In genomic region chr12:62637679-62638078, GRCh38 we compare ENCODE assay signal across 1 cellular context.
TF ChIP-seq lines count a peak whose summit lies in the region.

No MANE protein-coding gene starts in this region.

TF ChIP-seq in GM23338, 12 proteins besides CTCF, POLR2A, EP300 and RAD21 (continued from another document):
- TF ChIP-seq REST (IDR thresholded peaks at IDR 0.05; ENCODE audit: unreplicated experiment), result no peak
- TF ChIP-seq ZNF331 (CRISPR knock-in tag; IDR thresholded peaks at IDR 0.05; ENCODE audit: low read depth), result no peak
- TF ChIP-seq ZNF462 (CRISPR knock-in tag; IDR thresholded peaks at IDR 0.05), result no peak
- no peak for TF ChIP-seq CREB1 (CRISPR knock-in tag; IDR thresholded peaks at IDR 0.05; ENCODE audit: low read depth)
- TF ChIP-seq STAT1 (IDR thresholded peaks at IDR 0.05; ENCODE audit: unreplicated experiment), result no peak
- no peak for TF ChIP-seq EZH2phosphoT487 (IDR thresholded peaks at IDR 0.05; ENCODE audit: unreplicated experiment)
- no peak for TF ChIP-seq JUNB (IDR thresholded peaks at IDR 0.05; ENCODE audit: unreplicated experiment)
- no peak for TF ChIP-seq POLR2AphosphoS5 (IDR thresholded peaks at IDR 0.05; ENCODE audit: low read depth)
- TF ChIP-seq ZNF114 (CRISPR knock-in tag; IDR thresholded peaks at IDR 0.05), result no peak
- no peak for TF ChIP-seq EZH2 (IDR thresholded peaks at IDR 0.05; ENCODE audit: low read depth, unreplicated experiment)
